ENCODE assay signal across 8 cellular contexts in genomic region chr12:108563135-108563803, GRCh38. TPM values are rescaled to one million over a fixed set of nuclear protein-coding genes. Genes with fewer than 3 reads are reported as not detected.
A peak's percentile ranks its signal among the peaks of the same experiment; 100 is the strongest.
DNase-seq lines count a peak whose midpoint lies in the region; ATAC-seq and TF ChIP-seq lines count a peak whose summit lies in the region.

No MANE protein-coding gene starts in this region.

- no peaks in the 10 kb centered on the region for H3K9me3 Mint-ChIP-seq in CD4-positive, CD25-positive, alpha-beta regulatory T cell

- H3K4me3 ChIP-seq in CD4-positive, CD25-positive, alpha-beta regulatory T cell (ENCODE audit: low read depth, low read length) = peak overlapping the region; percentile 91

- H3K9me3 ChIP-seq in CD4-positive, CD25-positive, alpha-beta regulatory T cell (ENCODE audit: control insufficient read depth in 2 of 2, low read length in 2 of 2) = no peaks in the 10 kb centered on the region

- H3K27me3 ChIP-seq in CD4-positive, CD25-positive, alpha-beta regulatory T cell (ENCODE audit: control insufficient read depth, insufficient read depth, low read length) = no peaks in the 10 kb centered on the region

- peak; percentile 96 for TF ChIP-seq RAD21 in Ishikawa (IDR thresholded peaks at IDR 0.05; ENCODE audit: low read depth)

- TF ChIP-seq CTCF in GM20000 (IDR thresholded peaks at IDR 0.05; ENCODE audit: extremely low read depth, missing control alignments) = peak; percentile 70

- DNase-seq in CD4-positive, CD25-positive, alpha-beta regulatory T cell = peak; percentile 78 to 93 (median 88)
- DNase-seq in GM20000 (ENCODE audit: low spot score) = peak; percentile 79
- DNase-seq in OCI-M2 (lab: John Stamatoyannopoulos, UW; ENCODE audit: unreplicated experiment) = peak; percentile 31
- peak; percentile 84 for DNase-seq in activated T-cell treated with anti-CD3 and anti-CD28 coated beads, Interleukin-2, amount 50 U/mL, for 1 hour
- DNase-seq in myocyte (ENCODE audit: low read depth) = peak; percentile 89
- peak; percentile 71 for DNase-seq in stimulated activated CD8-positive, alpha-beta memory T cell treated with anti-CD3 and anti-CD28 coated beads, Interleukin-7, amount 100 ng/mL, for 24 hours (ENCODE audit: low read depth)

- H3K4me1 ChIP-seq in CD4-positive, CD25-positive, alpha-beta regulatory T cell (ENCODE audit: control insufficient read depth, insufficient read depth, low read length, poor library complexity, severe bottlenecking) = peaks cover 66% of the 10 kb centered on the region

- peak overlapping the region; percentile 78 to 100 (median 99) for H3K27ac Mint-ChIP-seq in CD4-positive, CD25-positive, alpha-beta regulatory T cell

- peak; percentile 13; the same call in 1 of the 2 replicates for TF ChIP-seq EP300 in Ishikawa (IDR thresholded peaks at IDR 0.05; ENCODE audit: borderline replicate concordance)

- H3K27ac ChIP-seq in CD4-positive, CD25-positive, alpha-beta regulatory T cell (ENCODE audit: insufficient read depth, low read length, poor library complexity, severe bottlenecking) = peak overlapping the region; percentile 93

- peak overlapping the region; percentile 98 to 100 (median 100) for H3K4me3 Mint-ChIP-seq in CD4-positive, CD25-positive, alpha-beta regulatory T cell

- peaks cover 11% of the 10 kb centered on the region for H3K36me3 Mint-ChIP-seq in CD4-positive, CD25-positive, alpha-beta regulatory T cell

- H3K36me3 ChIP-seq in CD4-positive, CD25-positive, alpha-beta regulatory T cell (ENCODE audit: control insufficient read depth, insufficient read depth, low read length) = peaks cover 41% of the 10 kb centered on the region

- ATAC-seq in CD4-positive, CD25-positive, alpha-beta regulatory T cell (ENCODE audit: low read depth in 2 of 2) = peak; percentile 62 to 67
- ATAC-seq in esophagus mucosa = peak; percentile 60

- no peaks in the 10 kb centered on the region for H3K27me3 Mint-ChIP-seq in CD4-positive, CD25-positive, alpha-beta regulatory T cell

- H3K4me1 Mint-ChIP-seq in CD4-positive, CD25-positive, alpha-beta regulatory T cell = peaks cover 18 to 61% (median 38%) of the 10 kb centered on the region in 4 donors

TF ChIP-seq in Ishikawa, 13 proteins besides CTCF, POLR2A, EP300 and RAD21:
- TF ChIP-seq ZBTB7A (IDR thresholded peaks at IDR 0.05; ENCODE audit: low read depth) (no peak), REST (IDR thresholded peaks at IDR 0.05; ENCODE audit: low read depth) (no peak), CREB1 (IDR thresholded peaks at IDR 0.05; ENCODE audit: low read depth) (no peak), CEBPB (IDR thresholded peaks at IDR 0.05) (no peak), FOXM1 (IDR thresholded peaks at IDR 0.05; ENCODE audit: borderline replicate concordance, low read depth) (peak; percentile 56; the same call in 1 of the 2 replicates), NFIC (IDR thresholded peaks at IDR 0.05) (0 out of 2 replicates have a peak, but pooled peaks have one; percentile 18), TEAD4 (IDR thresholded peaks at IDR 0.05) (peak; percentile 51; the same call in 1 of the 2 replicates), TCF12 (IDR thresholded peaks at IDR 0.05; ENCODE audit: low read depth) (0 out of 2 replicates have a peak, but pooled peaks have one; percentile 38), TAF1 (IDR thresholded peaks at IDR 0.05; ENCODE audit: low read depth) (no peak; the same call in 1 of the 2 replicates), MAX (IDR thresholded peaks at IDR 0.05) (peak; percentile 59), YY1 (IDR thresholded peaks at IDR 0.05; ENCODE audit: low read depth) (peak; percentile 59; the same call in 1 of the 2 replicates), USF1 (IDR thresholded peaks at IDR 0.05) (no peak), EGR1 (IDR thresholded peaks at IDR 0.05) (no peak)

RNA-seq across cellular contexts. Expression of gene ISCU, which starts 0.9 kb away (rescaled TPM):
- 173 TPM for total RNA-seq in CD4-positive, CD25-positive, alpha-beta regulatory T cell
- 100 to 1,000 TPM; 241 to 295 (median 260) TPM for polyA plus RNA-seq in CD4-positive, CD25-positive, alpha-beta regulatory T cell
- total RNA-seq in esophagus mucosa (51.2 TPM), myocyte (129 and 149 TPM in 2 replicates)
- 188 TPM for polyA plus RNA-seq in myocyte (2012)

RNA-seq across cellular contexts. Expression of gene SART3, which starts 2.3 kb away (rescaled TPM):
- 107 TPM for total RNA-seq in CD4-positive, CD25-positive, alpha-beta regulatory T cell
- polyA plus RNA-seq in CD4-positive, CD25-positive, alpha-beta regulatory T cell = 10 to 100 TPM; 25.3 to 37.6 (median 32.2) TPM
- 25.7 TPM for total RNA-seq in esophagus mucosa
- total RNA-seq in myocyte = 39.6 and 43.0 TPM in 2 replicates
- polyA plus RNA-seq in myocyte (2012) = 30.4 TPM

RNA-seq across cellular contexts. Expression of gene TMEM119, which starts 34.6 kb away (rescaled TPM):
- 5.9 TPM for total RNA-seq in CD4-positive, CD25-positive, alpha-beta regulatory T cell
- 1 to 10 TPM in 2 of 4 donors, under 1 TPM in 1, not detected in 1; 0.90 to 3.5 (median 1.5) TPM for polyA plus RNA-seq in CD4-positive, CD25-positive, alpha-beta regulatory T cell
- 2.0 TPM for total RNA-seq in esophagus mucosa
- 34.4 and 55.5 TPM in 2 replicates for total RNA-seq in myocyte
- 50.8 TPM for polyA plus RNA-seq in myocyte (2012)

RNA-seq across cellular contexts. Expression of gene FICD, which starts 48.2 kb away (rescaled TPM):
- total RNA-seq in CD4-positive, CD25-positive, alpha-beta regulatory T cell = 5.4 TPM
- 1 to 10 TPM in 3 of 4 donors, under 1 TPM in 1; 0.79 to 4.7 (median 2.3) TPM for polyA plus RNA-seq in CD4-positive, CD25-positive, alpha-beta regulatory T cell
- total RNA-seq in esophagus mucosa (1.1 TPM), myocyte (3.9 and 4.7 TPM in 2 replicates)
- polyA plus RNA-seq in myocyte (2012) = 10.4 TPM

Comparison
In these comparisons a context has a peak if more than half of its experiments do, and no peak if none do; other contexts are left out.
1. Peak in every context shown above with its lines: DNase-seq, ATAC-seq, H3K4me3 ChIP-seq and H3K27ac ChIP-seq.
2. DNase-seq: peak in every context shown above with its lines; median percentile 89 in myocyte; 88 in CD4-positive, CD25-positive, alpha-beta regulatory T cell; 84 in activated T-cell treated with anti-CD3 and anti-CD28 coated beads, Interleukin-2, amount 50 U/mL, for 1 hour; 79 in GM20000; 71 in stimulated activated CD8-positive, alpha-beta memory T cell treated with anti-CD3 and anti-CD28 coated beads, Interleukin-7, amount 100 ng/mL, for 24 hours; 31 in OCI-M2.